ENCODE assay signal across 13 cellular contexts in genomic region chr3:189664311-189664710, GRCh38. TPM values are rescaled to one million over a fixed set of nuclear protein-coding genes. Genes with fewer than 3 reads are reported as not detected.
DNase-seq lines count a peak whose midpoint lies in the region; ATAC-seq and TF ChIP-seq lines count a peak whose summit lies in the region.
"Had no signal": no experiment of that assay in that cellular context is flagged by ENCODE, and none has a peak within 500 bp of the region (broad histone marks: within the 10 kb centered on the region; RNA-seq: fewer than 3 reads in every experiment).

No MANE protein-coding gene starts in this region.

- no peaks in the 10 kb centered on the region for H3K27me3 ChIP-seq in A673 (replicated peaks; ENCODE audit: insufficient read depth, low read depth, low read length, poor library complexity)
- H3K27me3 ChIP-seq in right cardiac atrium (ENCODE audit: control insufficient read depth, insufficient read depth), result no peaks in the 10 kb centered on the region

- no peaks in the 10 kb centered on the region for H3K36me3 ChIP-seq in A673 (ENCODE audit: insufficient read depth, low read length, poor library complexity, severe bottlenecking)

- TF ChIP-seq CTCF in A673 (conservative IDR thresholded peaks at IDR 0.05; ENCODE audit: low read depth, low read length), result no peak

- H3K9me3 ChIP-seq in A673 (ENCODE audit: low read depth, low read length, poor library complexity, severe bottlenecking), result no peaks in the 10 kb centered on the region
- no peaks in the 10 kb centered on the region for H3K9me3 ChIP-seq in right cardiac atrium (ENCODE audit: control insufficient read depth, low read length)

- intact Hi-C loops in A673 (cut with micrococcal nuclease; ENCODE audit: unreplicated experiment) (no loop called here), right cardiac atrium (cut with DNase I) (no loop called here)

- ATAC-seq in right cardiac atrium, result peak in 1 of 2 donors; percentile 42
- ATAC-seq in activated CD4-positive, CD25-positive, alpha-beta regulatory T cell treated with anti-CD3 and anti-CD28 coated beads, Interleukin-2, amount 50 U/mL, for 24 hours, result no peak
- ATAC-seq: GM12878 had no signal

- POLR2A ChIA-PET in A673 (lab: Charles Lee; ENCODE audit: low non-redundant PET), result interaction anchor here (0.6 kb wide), 1 partner anchor 647 kb away, joined by 8 read pairs; no protein-coding TSS in a partner anchor

- WGBS in right cardiac atrium, result 41% methylated on average over 1 of the region's 1 CpG

- H3K4me3 ChIP-seq in A673 (ENCODE audit: low read depth, low read length, poor library complexity, severe bottlenecking), result no peak overlapping the region
- H3K4me3 ChIP-seq in right cardiac atrium (ENCODE audit: low read length), result no peak overlapping the region
- H3K4me3 ChIP-seq: GM12878, skin epidermis had no signal

- H3K4me1 ChIP-seq in A673 (ENCODE audit: insufficient read depth, low read length, poor library complexity, severe bottlenecking), result peaks cover 17% of the 10 kb centered on the region
- no peaks in the 10 kb centered on the region for H3K4me1 ChIP-seq in right cardiac atrium (ENCODE audit: control insufficient read depth, insufficient read depth, low read length)

- CTCF ChIA-PET in A673 (lab: Charles Lee), result no interaction called here

- peak; percentile 77 for DNase-seq in A673 (ENCODE audit: low spot score)
- DNase-seq in HS-27A (ENCODE audit: low read depth), result peak; percentile 77
- DNase-seq in SKM-1 (lab: John Stamatoyannopoulos, UW; ENCODE audit: unreplicated experiment), result peak; percentile 48
- peak in 2 of 3 donors; percentile 14 to 45 for DNase-seq in right cardiac atrium
- no peak for DNase-seq in HuH-7.5 (ENCODE audit: low spot score)
- no peak for DNase-seq in hypothalamus (lab: John Stamatoyannopoulos, UW)
- DNase-seq in T-helper 2 cell, result no peak
- DNase-seq: activated T-cell treated with anti-CD3 and anti-CD28 coated beads, Interleukin-2, amount 50 U/mL, for 24 hours; NCI-H1694 treated with DMSO at 0.1 percent for 48 hours had no signal

- no TSS peak for BruUV-seq in A673 (replicated peaks; lab: Mats Ljungman, UMichigan)

- H3K27ac ChIP-seq in A673 (ENCODE audit: low read depth, low read length, poor library complexity, severe bottlenecking), result no peak overlapping the region
- no peak overlapping the region for H3K27ac ChIP-seq in right cardiac atrium (ENCODE audit: low read length)
- H3K27ac ChIP-seq: C4-2B, skin epidermis had no signal

RNA-seq across cellular contexts. Expression of gene TP63, which starts 33.1 kb away (rescaled TPM):
- total RNA-seq in A673 (2021) (4.9 and 7.6 TPM in 2 replicates), right cardiac atrium (under 1 TPM; 0.31 to 0.71 (median 0.57) TPM)
- 0.25 TPM for polyA plus RNA-seq in right cardiac atrium

Comparison
In these comparisons a context has a peak if more than half of its experiments do, and no peak if none do; other contexts are left out.
1. DNase-seq: peak in A673 (single experiment), HS-27A (single experiment), SKM-1 (single experiment) and right cardiac atrium (2 of 3); none in HuH-7.5 (single experiment), hypothalamus (0 of 51) and T-helper 2 cell (0 of 5).